In the genomic region with DNA sequence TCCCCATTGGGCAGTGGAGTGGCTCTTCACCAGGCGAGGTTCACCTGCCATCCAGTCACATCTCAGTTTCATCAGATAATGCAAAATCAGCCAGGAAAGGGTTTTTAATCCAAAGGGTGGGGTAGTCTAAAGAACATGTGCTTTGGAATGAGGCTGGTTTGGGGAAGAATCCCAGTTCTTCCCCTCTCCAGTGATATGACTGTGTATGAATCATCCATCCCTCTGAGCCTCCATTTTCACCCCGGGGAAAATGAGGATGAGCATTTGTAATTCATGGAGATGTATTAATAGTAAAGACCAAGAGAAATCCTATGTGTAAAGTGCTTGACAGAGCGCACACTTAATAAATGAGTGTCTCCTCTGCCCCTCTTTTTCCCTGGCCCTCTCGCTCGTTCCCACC, we compare ENCODE assay signal across 19 cellular contexts.
DNase-seq lines count a peak whose midpoint lies in the region; ATAC-seq and TF ChIP-seq lines count a peak whose summit lies in the region.
"Had no signal": no experiment of that assay in that cellular context is flagged by ENCODE, and none has a peak within 500 bp of the region (broad histone marks: within the 10 kb centered on the region; RNA-seq: fewer than 3 reads in every experiment).

No MANE protein-coding gene starts in this region.

- 0 out of 2 replicates have a peak overlapping the region, but pooled peaks have one; percentile 18 for H3K4me3 Mint-ChIP-seq in HFFc6
- H3K4me3 Mint-ChIP-seq in WTC11, result no peak overlapping the region
- H3K4me3 Mint-ChIP-seq: B cell; CD4-positive, alpha-beta T cell had no signal

- no peak for TF ChIP-seq CTCF in AG10803 (conservative IDR thresholded peaks at IDR 0.05; ENCODE audit: low read length)
- no peak for TF ChIP-seq CTCF in HFFc6 (IDR thresholded peaks at IDR 0.05)
- TF ChIP-seq CTCF in WTC11 (IDR thresholded peaks at IDR 0.05), result no peak
- no peak for TF ChIP-seq CTCF in foreskin fibroblast (IDR thresholded peaks at IDR 0.05; ENCODE audit: low read depth, low read length)

- DNase-seq in AG10803 (ENCODE audit: low read depth), result peak; percentile 31
- peak; percentile 29 for DNase-seq in HFFc6
- no peak for DNase-seq in WTC11 (ENCODE audit: low spot score)
- peak; percentile 41 to 77 for DNase-seq in foreskin fibroblast
- DNase-seq in T-helper 1 cell, result no peak
- no peak for DNase-seq in pons (ENCODE audit: low spot score)
- DNase-seq in NCI-H524 (lab: John Stamatoyannopoulos, UW), result no peak
- DNase-seq in NCI-H1105 treated with DMSO at 0.1 percent for 48 hours (lab: John Stamatoyannopoulos, UW), result no peak
- DNase-seq: CD4-positive, alpha-beta T cell; DMS79; GF-D8; NCI-H146; NCI-H2081 treated with DMSO at 0.1 percent for 48 hours; NCI-H226; PC-3 had no signal

- H3K4me1 Mint-ChIP-seq in HFFc6 (ENCODE audit: low read depth) (peaks cover 65% of the 10 kb centered on the region), WTC11 (peaks cover 78% of the 10 kb centered on the region)

- H3K27me3 Mint-ChIP-seq in HFFc6 (ENCODE audit: insufficient read depth), result no peaks in the 10 kb centered on the region
- no peaks in the 10 kb centered on the region for H3K27me3 Mint-ChIP-seq in WTC11 (ENCODE audit: low read depth)
- H3K27me3 Mint-ChIP-seq: B cell; CD4-positive, alpha-beta T cell had no signal

- ATAC-seq in WTC11, result no peak
- ATAC-seq: A549, PC-3, Right ventricle myocardium inferior had no signal

- H3K4me3 ChIP-seq in AG10803 (ENCODE audit: low read length) (no peak overlapping the region), foreskin fibroblast (ENCODE audit: low read depth in 1 of 2, low read length in 2 of 2) (no peak overlapping the region)
- H3K4me3 ChIP-seq: A549, SK-N-MC had no signal

- H3K27ac Mint-ChIP-seq in HFFc6 (peak overlapping the region; percentile 69), WTC11 (0 out of 2 replicates have a peak overlapping the region, but pooled peaks have one; percentile 60)
- H3K27ac Mint-ChIP-seq: B cell; CD4-positive, alpha-beta T cell had no signal

- POLR2A ChIA-PET in WTC11 (lab: Charles Lee), result no interaction called here

- no peaks in the 10 kb centered on the region for H3K36me3 Mint-ChIP-seq in HFFc6 (ENCODE audit: low read depth)
- no peaks in the 10 kb centered on the region; the same call in 1 of the 2 replicates for H3K36me3 Mint-ChIP-seq in WTC11

- no peaks in the 10 kb centered on the region for H3K9me3 Mint-ChIP-seq in HFFc6
- H3K9me3 Mint-ChIP-seq in WTC11, result no peaks in the 10 kb centered on the region
- H3K9me3 Mint-ChIP-seq: CD4-positive, alpha-beta T cell had no signal

- CTCF ChIA-PET in WTC11 (lab: Charles Lee), result no interaction called here

TF ChIP-seq in WTC11, 78 proteins besides CTCF, POLR2A, EP300 and RAD21:
- TF ChIP-seq, protein P1, sequence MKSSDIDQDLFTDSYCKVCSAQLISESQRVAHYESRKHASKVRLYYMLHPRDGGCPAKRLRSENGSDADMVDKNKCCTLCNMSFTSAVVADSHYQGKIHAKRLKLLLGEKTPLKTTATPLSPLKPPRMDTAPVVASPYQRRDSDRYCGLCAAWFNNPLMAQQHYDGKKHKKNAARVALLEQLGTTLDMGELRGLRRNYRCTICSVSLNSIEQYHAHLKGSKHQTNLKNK (CRISPR knock-in tag; IDR thresholded peaks at IDR 0.05), result no peak
- TF ChIP-seq ATF1 (CRISPR knock-in tag; IDR thresholded peaks at IDR 0.05), result no peak
- TF ChIP-seq EMX1 (CRISPR knock-in tag; IDR thresholded peaks at IDR 0.05), result no peak
- no peak for TF ChIP-seq NR1H2 (CRISPR knock-in tag; IDR thresholded peaks at IDR 0.05)
- TF ChIP-seq ZNF396 (CRISPR knock-in tag; IDR thresholded peaks at IDR 0.05; ENCODE audit: borderline replicate concordance), result no peak
- no peak for TF ChIP-seq TP53 (CRISPR knock-in tag; IDR thresholded peaks at IDR 0.05)
- no peak for TF ChIP-seq ELF4 (CRISPR knock-in tag; IDR thresholded peaks at IDR 0.05; ENCODE audit: low read depth)
- TF ChIP-seq FOXJ3 (CRISPR knock-in tag; IDR thresholded peaks at IDR 0.05; ENCODE audit: borderline replicate concordance), result no peak
- no peak for TF ChIP-seq FOXP4 (CRISPR knock-in tag; IDR thresholded peaks at IDR 0.05)
- TF ChIP-seq ZNF121 (CRISPR knock-in tag; IDR thresholded peaks at IDR 0.05), result no peak
- no peak for TF ChIP-seq TCF7 (CRISPR knock-in tag; IDR thresholded peaks at IDR 0.05; ENCODE audit: low read depth)

Comparison
In these comparisons a context has a peak if more than half of its experiments do, and no peak if none do; other contexts are left out.
1. DNase-seq: peak in AG10803 (single experiment), HFFc6 (single experiment) and foreskin fibroblast (2 of 2); none in WTC11 (single experiment), T-helper 1 cell (0 of 5), pons (single experiment), NCI-H524 (0 of 2) and NCI-H1105 treated with DMSO at 0.1 percent for 48 hours (single experiment).